8 cellular contexts compared by ENCODE assay signal in genomic region chr3:45223889-45224730, GRCh38. TPM values are rescaled to one million over a fixed set of nuclear protein-coding genes. Genes with fewer than 3 reads are reported as not detected.
A peak's percentile ranks its signal among the peaks of the same experiment; 100 is the strongest.
DNase-seq lines count a peak whose midpoint lies in the region; ATAC-seq and TF ChIP-seq lines count a peak whose summit lies in the region.
"Had no signal": no experiment of that assay in that cellular context is flagged by ENCODE, and none has a peak within 500 bp of the region (broad histone marks: within the 10 kb centered on the region; RNA-seq: fewer than 3 reads in every experiment).

No MANE protein-coding gene starts in this region.

- H3K27me3 ChIP-seq in H7 (ENCODE audit: control insufficient read depth, insufficient read depth, low read length), result peaks cover 36% of the 10 kb centered on the region
- peaks cover 0 to 6% (median under 1%) of the 10 kb centered on the region in 3 donors for H3K27me3 ChIP-seq in psoas muscle (ENCODE audit: insufficient read depth in 3 of 3, low read length in 2 of 3)

- H3K4me3 ChIP-seq in H7 (ENCODE audit: insufficient read depth, low read depth, low read length) (peak overlapping the region; percentile 55), epithelial cell of esophagus (ENCODE audit: low read length) (no peak overlapping the region), psoas muscle (peak overlapping the region; percentile 68)

- H3K9me3 ChIP-seq in T-helper 17 cell (ENCODE audit: control insufficient read depth, low read length, poor library complexity, severe bottlenecking) (no peaks in the 10 kb centered on the region), psoas muscle (no peaks in the 10 kb centered on the region)

- peaks cover 13% of the 10 kb centered on the region for H3K4me1 Mint-ChIP-seq in T-helper 17 cell

- H3K36me3 Mint-ChIP-seq in T-helper 17 cell (ENCODE audit: low read depth), result no peaks in the 10 kb centered on the region

- intact Hi-C loops in psoas muscle (cut with DNase I), result loop anchor here in 1 of 2 donors (10.0 kb wide), 1 partner anchor 441 kb away; no protein-coding TSS in a partner anchor

- WGBS in psoas muscle, 3 donors, result 68 to 76% (median 73%) methylated on average over 9 of the region's 9 CpGs

- ATAC-seq in T-helper 17 cell, result no peak
- ATAC-seq in psoas muscle, result no peak
- no peak for ATAC-seq in HG02571 (IDR thresholded peaks at IDR 0.05; ENCODE audit: unreplicated experiment)

- TF ChIP-seq CTCF in epithelial cell of esophagus (IDR thresholded peaks at IDR 0.05; ENCODE audit: insufficient read depth, low read depth, low read length, missing control alignments), result no peak
- no peak for TF ChIP-seq CTCF in psoas muscle (IDR thresholded peaks at IDR 0.05)

- H3K27ac ChIP-seq in psoas muscle, result no peak overlapping the region

- no peak for DNase-seq in H7
- no peak for DNase-seq in T-helper 17 cell
- peak; percentile 32 for DNase-seq in epithelial cell of esophagus (ENCODE audit: low read depth)
- DNase-seq in psoas muscle, result no peak
- DNase-seq in HK-2 (ENCODE audit: unreplicated experiment), result no peak
- no peak for DNase-seq in germinal center (ENCODE audit: low spot score)
- DNase-seq: NCI-H1092 had no signal

- no peaks in the 10 kb centered on the region for H3K36me3 ChIP-seq in H7 (replicated peaks; ENCODE audit: control insufficient read depth, insufficient read depth, low read length)
- H3K36me3 ChIP-seq in psoas muscle (ENCODE audit: insufficient read depth in 1 of 2, low read depth in 1 of 2), result no peaks in the 10 kb centered on the region

- peak overlapping the region; percentile 94 for H3K4me3 Mint-ChIP-seq in T-helper 17 cell

- peaks cover 15% of the 10 kb centered on the region for H3K4me1 ChIP-seq in psoas muscle

- no peak overlapping the region for H3K27ac Mint-ChIP-seq in T-helper 17 cell

- peaks cover 82% of the 10 kb centered on the region for H3K27me3 Mint-ChIP-seq in T-helper 17 cell

RNA-seq across cellular contexts. Expression of gene TMEM158, which starts 2.0 kb away (rescaled TPM):
- 9.8 and 11.5 TPM in 2 replicates for total RNA-seq in H7 (2014; rRNA removed; shearing (Covaris generic))
- total RNA-seq in T-helper 17 cell (1 to 10 TPM in 1 of 2 donors, under 1 TPM in 1; 0.25 to 6.5 TPM), psoas muscle (1 to 10 TPM; 1.4 to 6.5 (median 1.5) TPM)
- polyA plus RNA-seq in psoas muscle, result 10 to 100 TPM in 1 of 3 donors, 1 to 10 TPM in 1, under 1 TPM in 1; 0.48 to 15.7 (median 2.4) TPM
